ENCODE assay signal across 1 cellular context in genomic region chr12:31471823-31472222, GRCh38.
TF ChIP-seq lines count a peak whose summit lies in the region.

No MANE protein-coding gene starts in this region.

TF ChIP-seq in HEK293, 187 proteins besides CTCF, POLR2A, EP300 and RAD21 (continued from another document):
- TF ChIP-seq ZNF518A (tag by site-specific recombination; conservative IDR thresholded peaks at IDR 0.05; ENCODE audit: low read depth) (no peak), ZNF48 (tag by site-specific recombination; IDR thresholded peaks at IDR 0.05) (no peak), ZBTB44 (tag by site-specific recombination; IDR thresholded peaks at IDR 0.05) (peak; percentile 31; the same call in 1 of the 2 replicates), ZNF423 (tag by site-specific recombination; IDR thresholded peaks at IDR 0.05) (0 out of 2 replicates have a peak, but pooled peaks have one; percentile 20), PRDM10 (tag by site-specific recombination; IDR thresholded peaks at IDR 0.05) (peak; percentile 84), PRDM4 (tag by site-specific recombination; IDR thresholded peaks at IDR 0.05) (0 out of 2 replicates have a peak, but pooled peaks have one; percentile 12), ZNF596 (tag by site-specific recombination; IDR thresholded peaks at IDR 0.05) (no peak), ZNF248 (tag by site-specific recombination; IDR thresholded peaks at IDR 0.05) (no peak), ZNF398 (tag by site-specific recombination; IDR thresholded peaks at IDR 0.05) (no peak), ELK4 (IDR thresholded peaks at IDR 0.05; ENCODE audit: borderline replicate concordance, low read depth, low read length) (no peak), BCL6B (tag by site-specific recombination; IDR thresholded peaks at IDR 0.05) (no peak), ZBTB8A (tag by site-specific recombination; IDR thresholded peaks at IDR 0.05) (0 out of 2 replicates have a peak, but pooled peaks have one; percentile 12), ZNF354C (tag by site-specific recombination; IDR thresholded peaks at IDR 0.05; ENCODE audit: borderline replicate concordance, low read depth) (no peak), FEZF1 (tag by site-specific recombination; IDR thresholded peaks at IDR 0.05) (peak; percentile 36; the same call in 1 of the 2 replicates)
TF ChIP-seq in HEK293: peak in this region for 11.
